ENCODE assay signal across 1 cellular context in genomic region chr7:138328215-138328614, GRCh38.
TF ChIP-seq lines count a peak whose summit lies in the region.

No MANE protein-coding gene starts in this region.

TF ChIP-seq in HepG2, 621 proteins besides CTCF, POLR2A, EP300 and RAD21 (continued from another document and continues in another):
- TF ChIP-seq, protein P1, sequence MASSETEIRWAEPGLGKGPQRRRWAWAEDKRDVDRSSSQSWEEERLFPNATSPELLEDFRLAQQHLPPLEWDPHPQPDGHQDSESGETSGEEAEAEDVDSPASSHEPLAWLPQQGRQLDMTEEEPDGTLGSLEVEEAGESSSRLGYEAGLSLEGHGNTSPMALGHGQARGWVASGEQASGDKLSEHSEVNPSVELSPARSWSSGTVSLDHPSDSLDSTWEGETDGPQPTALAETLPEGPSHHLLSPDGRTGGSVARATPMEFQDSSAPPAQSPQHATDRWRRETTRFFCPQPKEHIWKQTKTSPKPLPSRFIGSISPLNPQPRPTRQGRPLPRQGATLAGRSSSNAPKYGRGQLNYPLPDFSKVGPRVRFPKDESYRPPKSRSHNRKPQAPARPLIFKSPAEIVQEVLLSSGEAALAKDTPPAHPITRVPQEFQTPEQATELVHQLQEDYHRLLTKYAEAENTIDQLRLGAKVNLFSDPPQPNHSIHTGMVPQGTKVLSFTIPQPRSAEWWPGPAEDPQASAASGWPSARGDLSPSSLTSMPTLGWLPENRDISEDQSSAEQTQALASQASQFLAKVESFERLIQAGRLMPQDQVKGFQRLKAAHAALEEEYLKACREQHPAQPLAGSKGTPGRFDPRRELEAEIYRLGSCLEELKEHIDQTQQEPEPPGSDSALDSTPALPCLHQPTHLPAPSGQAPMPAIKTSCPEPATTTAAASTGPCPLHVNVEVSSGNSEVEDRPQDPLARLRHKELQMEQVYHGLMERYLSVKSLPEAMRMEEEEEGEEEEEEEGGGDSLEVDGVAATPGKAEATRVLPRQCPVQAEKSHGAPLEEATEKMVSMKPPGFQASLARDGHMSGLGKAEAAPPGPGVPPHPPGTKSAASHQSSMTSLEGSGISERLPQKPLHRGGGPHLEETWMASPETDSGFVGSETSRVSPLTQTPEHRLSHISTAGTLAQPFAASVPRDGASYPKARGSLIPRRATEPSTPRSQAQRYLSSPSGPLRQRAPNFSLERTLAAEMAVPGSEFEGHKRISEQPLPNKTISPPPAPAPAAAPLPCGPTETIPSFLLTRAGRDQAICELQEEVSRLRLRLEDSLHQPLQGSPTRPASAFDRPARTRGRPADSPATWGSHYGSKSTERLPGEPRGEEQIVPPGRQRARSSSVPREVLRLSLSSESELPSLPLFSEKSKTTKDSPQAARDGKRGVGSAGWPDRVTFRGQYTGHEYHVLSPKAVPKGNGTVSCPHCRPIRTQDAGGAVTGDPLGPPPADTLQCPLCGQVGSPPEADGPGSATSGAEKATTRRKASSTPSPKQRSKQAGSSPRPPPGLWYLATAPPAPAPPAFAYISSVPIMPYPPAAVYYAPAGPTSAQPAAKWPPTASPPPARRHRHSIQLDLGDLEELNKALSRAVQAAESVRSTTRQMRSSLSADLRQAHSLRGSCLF (CRISPR knock-in tag; IDR thresholded peaks at IDR 0.05; ENCODE audit: borderline replicate concordance): no peak
- TF ChIP-seq SYNCRIP (IDR thresholded peaks at IDR 0.05; ENCODE audit: insufficient read depth, low read depth, low read length): no peak
- 0 out of 2 replicates have a peak, but pooled peaks have one; percentile 24 for TF ChIP-seq IKZF5 (CRISPR knock-in tag; IDR thresholded peaks at IDR 0.05)
- no peak for TF ChIP-seq GMEB1 (CRISPR knock-in tag; IDR thresholded peaks at IDR 0.05; ENCODE audit: borderline replicate concordance)
- TF ChIP-seq CREM (IDR thresholded peaks at IDR 0.05): peak; percentile 43; the same call in 1 of the 2 replicates
- no peak for TF ChIP-seq CREM (CRISPR knock-in tag; IDR thresholded peaks at IDR 0.05)
- no peak for TF ChIP-seq HMG20B (CRISPR knock-in tag; conservative IDR thresholded peaks at IDR 0.05)
- TF ChIP-seq BRD4 (CRISPR knock-in tag; IDR thresholded peaks at IDR 0.05): no peak
- peak; percentile 53; the same call in 1 of the 2 replicates for TF ChIP-seq FOXO1 (CRISPR knock-in tag; IDR thresholded peaks at IDR 0.05)
- TF ChIP-seq ARID5B (CRISPR knock-in tag; IDR thresholded peaks at IDR 0.05): peak; percentile 70
- no peak for TF ChIP-seq ZNF572 (CRISPR knock-in tag; IDR thresholded peaks at IDR 0.05)
- TF ChIP-seq RCOR2 (CRISPR knock-in tag; IDR thresholded peaks at IDR 0.05): peak; percentile 29; the same call in 1 of the 2 replicates
- no peak for TF ChIP-seq SIN3B (IDR thresholded peaks at IDR 0.05; ENCODE audit: low read length)
- no peak for TF ChIP-seq ZNF530 (CRISPR knock-in tag; IDR thresholded peaks at IDR 0.05; ENCODE audit: low read depth)
- TF ChIP-seq ZNF614 (CRISPR knock-in tag; IDR thresholded peaks at IDR 0.05; ENCODE audit: borderline replicate concordance): no peak
- TF ChIP-seq TAF1 (CRISPR knock-in tag; IDR thresholded peaks at IDR 0.05): no peak
- 0 out of 2 replicates have a peak, but pooled peaks have one; percentile 33 for TF ChIP-seq ZNF331 (CRISPR knock-in tag; IDR thresholded peaks at IDR 0.05)
- no peak for TF ChIP-seq MYPOP (CRISPR knock-in tag; IDR thresholded peaks at IDR 0.05)
- TF ChIP-seq CBX5 (CRISPR knock-in tag; IDR thresholded peaks at IDR 0.05; ENCODE audit: borderline replicate concordance): no peak
- 0 out of 2 replicates have a peak, but pooled peaks have one; percentile 14 for TF ChIP-seq ATF2 (CRISPR knock-in tag; IDR thresholded peaks at IDR 0.05)
- TF ChIP-seq ZNF766 (CRISPR knock-in tag; IDR thresholded peaks at IDR 0.05; ENCODE audit: borderline replicate concordance): no peak
- TF ChIP-seq ARID2 (CRISPR knock-in tag; IDR thresholded peaks at IDR 0.05; ENCODE audit: borderline replicate concordance): no peak
- TF ChIP-seq GABPA (IDR thresholded peaks at IDR 0.05; ENCODE audit: low read depth, low read length): no peak
- TF ChIP-seq GABPA (CRISPR knock-in tag; IDR thresholded peaks at IDR 0.05; ENCODE audit: low read depth): no peak; the same call in 1 of the 2 replicates
- TF ChIP-seq MLX (CRISPR knock-in tag; IDR thresholded peaks at IDR 0.05): no peak
- TF ChIP-seq TCF7L2 (IDR thresholded peaks at IDR 0.05; ENCODE audit: low read depth, low read length): no peak
- TF ChIP-seq ZNF7 (CRISPR knock-in tag; IDR thresholded peaks at IDR 0.05): no peak
- TF ChIP-seq ZNF451 (CRISPR knock-in tag; IDR thresholded peaks at IDR 0.05): no peak
- no peak for TF ChIP-seq ATM (IDR thresholded peaks at IDR 0.05; ENCODE audit: borderline replicate concordance)
- no peak for TF ChIP-seq RAD51 (IDR thresholded peaks at IDR 0.05; ENCODE audit: borderline replicate concordance)
- no peak for TF ChIP-seq MNT (IDR thresholded peaks at IDR 0.05)
- no peak for TF ChIP-seq ZNF24 (IDR thresholded peaks at IDR 0.05)
- no peak for TF ChIP-seq ZNF781 (CRISPR knock-in tag; IDR thresholded peaks at IDR 0.05; ENCODE audit: borderline replicate concordance, not compliant biosample characterization)
- TF ChIP-seq NCOR1 (IDR thresholded peaks at IDR 0.05; ENCODE audit: borderline replicate concordance, low read length): no peak
- TF ChIP-seq DMTF1 (CRISPR knock-in tag; IDR thresholded peaks at IDR 0.05): no peak
- no peak for TF ChIP-seq ZNF878 (CRISPR knock-in tag; IDR thresholded peaks at IDR 0.05)
- TF ChIP-seq ZNF558 (CRISPR knock-in tag; IDR thresholded peaks at IDR 0.05; ENCODE audit: borderline replicate concordance): no peak
